ENCODE assay signal across 1 cellular context in genomic region chr10:132094581-132095234, GRCh38.
TF ChIP-seq lines count a peak whose summit lies in the region.

No MANE protein-coding gene starts in this region.

TF ChIP-seq in K562, 482 proteins besides CTCF, POLR2A, EP300 and RAD21 (continued from another document):
- TF ChIP-seq HES1 (IDR thresholded peaks at IDR 0.05; ENCODE audit: low read depth) (no peak), TFAM (CRISPR knock-in tag; conservative IDR thresholded peaks at IDR 0.05) (no peak)
